In the genomic region with DNA sequence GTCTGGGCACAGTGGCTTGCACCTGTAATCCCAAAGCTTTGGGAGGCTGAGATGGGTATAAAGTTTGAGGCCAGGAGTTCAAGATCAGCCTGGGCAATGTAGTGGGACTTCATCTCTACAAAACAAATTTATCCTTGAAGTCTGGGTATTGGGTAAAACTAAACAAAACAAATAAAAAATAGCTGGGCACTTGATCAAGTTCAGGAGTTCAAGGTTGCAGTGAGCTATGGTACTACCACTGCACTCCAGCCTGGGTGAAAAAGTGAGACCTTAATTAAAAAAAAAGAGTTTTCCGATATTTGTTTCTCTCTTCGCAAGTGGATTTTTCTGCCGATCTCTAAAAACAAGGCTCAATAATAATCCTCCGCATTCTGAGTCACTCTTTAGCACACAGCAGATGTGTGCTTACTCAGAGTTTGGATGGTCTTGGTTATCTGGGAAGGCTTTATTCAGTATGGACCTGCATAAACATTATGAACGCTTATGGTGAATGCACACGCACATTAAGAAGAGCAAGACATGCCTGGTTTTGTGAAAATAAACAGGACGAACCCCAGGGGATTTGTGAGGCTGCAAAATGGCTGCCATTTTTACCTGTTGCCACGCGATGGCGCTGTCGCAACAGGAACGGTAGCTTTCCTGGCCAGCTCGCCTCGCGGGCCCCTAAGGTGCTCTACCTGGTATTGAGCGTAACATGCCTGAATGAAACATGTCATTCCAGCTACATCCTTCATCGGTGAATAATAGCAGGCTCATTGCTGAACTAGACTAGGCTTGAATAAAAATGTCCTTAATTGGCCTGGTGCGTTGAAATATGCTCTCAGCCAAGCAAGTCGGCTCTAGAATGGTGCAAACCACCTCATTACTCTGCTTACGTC, we compare ENCODE assay signal across 8 cellular contexts. TPM values are rescaled to one million over a fixed set of nuclear protein-coding genes. Genes with fewer than 3 reads are reported as not detected.
DNase-seq lines count a peak whose midpoint lies in the region; ATAC-seq and TF ChIP-seq lines count a peak whose summit lies in the region.

No MANE protein-coding gene starts in this region.

- no peaks in the 10 kb centered on the region for H3K36me3 Mint-ChIP-seq in CD4-positive, CD25-positive, alpha-beta regulatory T cell
- no peaks in the 10 kb centered on the region for H3K36me3 Mint-ChIP-seq in endothelial cell (ENCODE audit: low read depth, unreplicated experiment)

- peaks cover 25% of the 10 kb centered on the region for H3K27me3 Mint-ChIP-seq in CD4-positive, CD25-positive, alpha-beta regulatory T cell
- H3K27me3 Mint-ChIP-seq in endothelial cell (ENCODE audit: unreplicated experiment): no peaks in the 10 kb centered on the region

- H3K27ac Mint-ChIP-seq in CD4-positive, CD25-positive, alpha-beta regulatory T cell: no peak overlapping the region
- H3K27ac Mint-ChIP-seq in endothelial cell (ENCODE audit: unreplicated experiment): no peak overlapping the region

- H3K4me3 ChIP-seq in CD4-positive, CD25-positive, alpha-beta regulatory T cell (ENCODE audit: low read depth, low read length): no peak overlapping the region

- peaks cover 1% of the 10 kb centered on the region for H3K27me3 ChIP-seq in CD4-positive, CD25-positive, alpha-beta regulatory T cell (ENCODE audit: control insufficient read depth, insufficient read depth, low read length)

- no peak for ATAC-seq in CD4-positive, CD25-positive, alpha-beta regulatory T cell (ENCODE audit: low read depth in 2 of 2)
- ATAC-seq in GM19324 (IDR thresholded peaks at IDR 0.05; ENCODE audit: low FRiP score, unreplicated experiment): peak; percentile 82
- peak; percentile 72 for ATAC-seq in HG03520 (IDR thresholded peaks at IDR 0.05; ENCODE audit: unreplicated experiment)
- peak; percentile 40 for ATAC-seq in stimulated activated naive CD8-positive, alpha-beta T cell treated with anti-CD3 and anti-CD28 coated beads, Interleukin-15, Interleukin-2, amounts not matched to agents 100 U/mL and 50 U/mL, for 24 hours

- no peak overlapping the region for H3K27ac ChIP-seq in CD4-positive, CD25-positive, alpha-beta regulatory T cell (ENCODE audit: insufficient read depth, low read length, poor library complexity, severe bottlenecking)

- peaks cover 0 to 7% (median 4%) of the 10 kb centered on the region in 4 donors for H3K4me1 Mint-ChIP-seq in CD4-positive, CD25-positive, alpha-beta regulatory T cell
- H3K4me1 Mint-ChIP-seq in endothelial cell (ENCODE audit: unreplicated experiment): peaks cover 24% of the 10 kb centered on the region

- TF ChIP-seq CTCF in endothelial cell (IDR thresholded peaks at IDR 0.05; ENCODE audit: unreplicated experiment): peak; percentile 97

- H3K4me3 Mint-ChIP-seq in CD4-positive, CD25-positive, alpha-beta regulatory T cell: no peak overlapping the region
- no peak overlapping the region for H3K4me3 Mint-ChIP-seq in endothelial cell (ENCODE audit: unreplicated experiment)

- no peaks in the 10 kb centered on the region for H3K9me3 Mint-ChIP-seq in CD4-positive, CD25-positive, alpha-beta regulatory T cell
- H3K9me3 Mint-ChIP-seq in endothelial cell (ENCODE audit: unreplicated experiment): no peaks in the 10 kb centered on the region

- H3K36me3 ChIP-seq in CD4-positive, CD25-positive, alpha-beta regulatory T cell (ENCODE audit: control insufficient read depth, insufficient read depth, low read length): no peaks in the 10 kb centered on the region

- H3K9me3 ChIP-seq in CD4-positive, CD25-positive, alpha-beta regulatory T cell (ENCODE audit: control insufficient read depth in 2 of 2, low read length in 2 of 2): no peaks in the 10 kb centered on the region

- H3K4me1 ChIP-seq in CD4-positive, CD25-positive, alpha-beta regulatory T cell (ENCODE audit: control insufficient read depth, insufficient read depth, low read length, poor library complexity, severe bottlenecking): no peaks in the 10 kb centered on the region

- peak; percentile 1 to 54 (median 24) for DNase-seq in CD4-positive, CD25-positive, alpha-beta regulatory T cell
- peak; percentile 86 for DNase-seq in NCI-H748 treated with DMSO at 0.1 percent for 48 hours (lab: John Stamatoyannopoulos, UW)
- DNase-seq in activated CD8-positive, alpha-beta memory T cell treated with anti-CD3 and anti-CD28 coated beads for 4 hours (ENCODE audit: low read depth in 2 of 2): peak; percentile 3 to 5
- DNase-seq in endothelial cell (ENCODE audit: low spot score): peak; percentile 66
- DNase-seq in myocyte (ENCODE audit: low read depth): peak; percentile 59
- DNase-seq in stimulated activated naive CD8-positive, alpha-beta T cell treated with anti-CD3 and anti-CD28 coated beads, Interleukin-15, Interleukin-2, amounts not matched to agents 100 U/mL and 50 U/mL, for 24 hours: peak; percentile 60

RNA-seq across cellular contexts. Expression of gene OPN5, which starts 6.0 kb away (rescaled TPM):
- not detected for total RNA-seq in CD4-positive, CD25-positive, alpha-beta regulatory T cell
- not detected for polyA plus RNA-seq in CD4-positive, CD25-positive, alpha-beta regulatory T cell
- total RNA-seq in endothelial cell (ENCODE audit: unreplicated experiment): 12.1 TPM
- not detected in 2 replicates for total RNA-seq in myocyte
- polyA plus RNA-seq in myocyte (2012): 0.34 TPM

Comparison
In these comparisons a context has a peak if more than half of its experiments do, and no peak if none do; other contexts are left out.
1. ATAC-seq: peak in GM19324 (single experiment), HG03520 (single experiment) and stimulated activated naive CD8-positive, alpha-beta T cell treated with anti-CD3 and anti-CD28 coated beads, Interleukin-15, Interleukin-2, amounts not matched to agents 100 U/mL and 50 U/mL, for 24 hours (single experiment); none in CD4-positive, CD25-positive, alpha-beta regulatory T cell (0 of 2).
2. DNase-seq: peak in every context shown above with its lines; median percentile 86 in NCI-H748 treated with DMSO at 0.1 percent for 48 hours; 66 in endothelial cell; 60 in stimulated activated naive CD8-positive, alpha-beta T cell treated with anti-CD3 and anti-CD28 coated beads, Interleukin-15, Interleukin-2, amounts not matched to agents 100 U/mL and 50 U/mL, for 24 hours; 59 in myocyte; 24 in CD4-positive, CD25-positive, alpha-beta regulatory T cell; 4 in activated CD8-positive, alpha-beta memory T cell treated with anti-CD3 and anti-CD28 coated beads for 4 hours.
3. RNA of gene OPN5, which starts 6.0 kb away (total RNA-seq): 12.1 TPM in endothelial cell (single experiment); not detected in myocyte and not detected in CD4-positive, CD25-positive, alpha-beta regulatory T cell (single experiment); every median in the first group is over 10 times any median in the second.